8 cellular contexts compared by ENCODE assay signal in the genomic region with DNA sequence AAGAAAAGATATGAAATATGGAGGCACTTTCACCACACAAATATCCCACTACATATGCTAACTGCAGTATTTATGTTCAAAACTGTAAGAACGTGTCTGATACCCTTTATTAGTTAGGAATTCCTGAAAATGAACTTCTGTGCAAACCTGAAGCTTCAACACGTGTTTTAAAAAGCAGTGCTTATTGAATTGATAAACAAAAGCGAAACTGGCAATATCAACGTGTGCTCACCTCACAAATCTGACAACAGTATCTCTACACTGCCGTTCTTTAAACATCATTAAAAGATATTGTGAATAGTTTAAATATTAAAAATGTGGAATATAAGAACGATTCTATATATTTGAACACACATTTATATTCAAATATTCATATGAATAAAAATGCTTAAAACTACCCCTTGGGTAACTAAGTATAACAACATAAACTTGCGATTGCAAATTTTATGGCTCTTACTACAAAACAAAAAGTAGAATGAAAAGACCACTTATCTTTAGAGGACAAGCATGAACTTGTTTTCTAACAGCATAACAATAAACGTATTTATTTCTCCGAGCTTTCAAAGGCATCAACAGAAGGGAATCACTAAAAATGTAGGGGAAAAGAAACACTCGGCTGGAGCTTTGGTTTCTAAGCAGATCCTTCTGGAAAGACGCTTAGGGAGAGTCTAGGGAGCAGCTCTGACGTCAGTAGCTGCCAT. TPM values are rescaled to one million over a fixed set of nuclear protein-coding genes. Genes with fewer than 3 reads are reported as not detected.
DNase-seq lines count a peak whose midpoint lies in the region; ATAC-seq and TF ChIP-seq lines count a peak whose summit lies in the region.

A gene (minus strand): TSS at position 670 of the 701 bp plus-strand sequence. CDS start 17,738 bp downstream, outside the sequence.

- H3K4me3 ChIP-seq in left ventricle myocardium inferior = peak within 1 kb of the TSS; percentile 81
- H3K4me3 ChIP-seq in dorsolateral prefrontal cortex = peak within 1 kb of the TSS; percentile 52 to 100 (median 87)
- H3K4me3 ChIP-seq in mucosa of descending colon = peak within 1 kb of the TSS; percentile 62

- ATAC-seq in Right ventricle myocardium superior (ENCODE audit: poor library complexity) (no peak), mucosa of descending colon (no peak), sciatic nerve (no peak)

- intact Hi-C loops in left ventricle myocardium inferior (cut with micrococcal nuclease) = no loop called here
- intact Hi-C loops in Right ventricle myocardium superior (cut with DNase I) = loop anchor here (10.0 kb wide), 1 partner anchor 191 kb away; a partner anchor contains a TSS
- intact Hi-C loops in dorsolateral prefrontal cortex (cut with DNase I) = no loop called here
- intact Hi-C loops in mucosa of descending colon (cut with DNase I, micrococcal nuclease) = loop anchor here in 1 of 2 donors (5.0 kb wide), 1 partner anchor 193 kb away; a partner anchor contains a TSS
- intact Hi-C loops in sciatic nerve (cut with DNase I) = no loop called here

- H3K27me3 ChIP-seq in left ventricle myocardium inferior (ENCODE audit: low read depth) (no peaks in the 10 kb centered on the region), dorsolateral prefrontal cortex (no peaks in the 10 kb centered on the region)

- H3K36me3 ChIP-seq in left ventricle myocardium inferior = peaks cover 17% of the 10 kb centered on the region
- H3K36me3 ChIP-seq in mucosa of descending colon (ENCODE audit: low read depth) = peaks cover 9% of the 10 kb centered on the region

- H3K9me3 ChIP-seq in left ventricle myocardium inferior (replicated peaks) (no peaks in the 10 kb centered on the region), mucosa of descending colon (no peaks in the 10 kb centered on the region)

- H3K27ac ChIP-seq in left ventricle myocardium inferior (replicated peaks) = peak within 1 kb of the TSS; percentile 100
- H3K27ac ChIP-seq in dorsolateral prefrontal cortex = peak within 1 kb of the TSS; percentile 92 to 100 (median 100)

- TF ChIP-seq CTCF in left ventricle myocardium inferior (IDR thresholded peaks at IDR 0.05; ENCODE audit: borderline replicate concordance) (no peak), dorsolateral prefrontal cortex (IDR thresholded peaks at IDR 0.05 in 54 of 56, conservative IDR thresholded peaks at IDR 0.05 in 2 of 56; ENCODE audit: low read depth in 1 of 56, partially characterized antibody in 56 of 56) (peak in 1 of 56 donors; percentile 3), mucosa of descending colon (IDR thresholded peaks at IDR 0.05) (no peak)

- H3K4me1 ChIP-seq in left ventricle myocardium inferior (peaks cover 58% of the 10 kb centered on the region), mucosa of descending colon (ENCODE audit: low read depth) (peaks cover 17% of the 10 kb centered on the region)

- no peak for DNase-seq in left ventricle myocardium inferior
- DNase-seq in Right ventricle myocardium superior = no peak
- DNase-seq in RPMI7951 (ENCODE audit: low read depth) = peak; percentile 24
- no peak for DNase-seq in dorsolateral prefrontal cortex
- DNase-seq in mucosa of descending colon = no peak
- no peak for DNase-seq in dedifferentiated amniotic fluid mesenchymal stem cell (ENCODE audit: extremely low spot score)
- no peak for DNase-seq in sciatic nerve (ENCODE audit: low spot score)
- DNase-seq in GM03348 (ENCODE audit: low spot score) = no peak

RNA-seq across cellular contexts. Expression of the gene that starts here (rescaled TPM):
- total RNA-seq in left ventricle myocardium inferior = 2.8 TPM
- 2.6 TPM for total RNA-seq in Right ventricle myocardium superior
- total RNA-seq in RPMI7951 (2014; rRNA removed; shearing (Covaris generic)) = 0.48 and 0.68 TPM in 2 replicates
- 10 to 100 TPM in 80 of 120 experiments, 1 to 10 TPM in 40; 6.0 to 25.1 (median 11.4) TPM for total RNA-seq in dorsolateral prefrontal cortex
- 1 to 10 TPM in 1 of 3 donors, under 1 TPM in 2; 0.35 to 1.3 (median 0.41) TPM for total RNA-seq in mucosa of descending colon
- total RNA-seq in sciatic nerve = 4.9 TPM

Comparison
In these comparisons a context has a peak if more than half of its experiments do, and no peak if none do; other contexts are left out.
1. Peak in DNase-seq in RPMI7951; RNA of the gene not detected or under 1 TPM.